In the genomic region with DNA sequence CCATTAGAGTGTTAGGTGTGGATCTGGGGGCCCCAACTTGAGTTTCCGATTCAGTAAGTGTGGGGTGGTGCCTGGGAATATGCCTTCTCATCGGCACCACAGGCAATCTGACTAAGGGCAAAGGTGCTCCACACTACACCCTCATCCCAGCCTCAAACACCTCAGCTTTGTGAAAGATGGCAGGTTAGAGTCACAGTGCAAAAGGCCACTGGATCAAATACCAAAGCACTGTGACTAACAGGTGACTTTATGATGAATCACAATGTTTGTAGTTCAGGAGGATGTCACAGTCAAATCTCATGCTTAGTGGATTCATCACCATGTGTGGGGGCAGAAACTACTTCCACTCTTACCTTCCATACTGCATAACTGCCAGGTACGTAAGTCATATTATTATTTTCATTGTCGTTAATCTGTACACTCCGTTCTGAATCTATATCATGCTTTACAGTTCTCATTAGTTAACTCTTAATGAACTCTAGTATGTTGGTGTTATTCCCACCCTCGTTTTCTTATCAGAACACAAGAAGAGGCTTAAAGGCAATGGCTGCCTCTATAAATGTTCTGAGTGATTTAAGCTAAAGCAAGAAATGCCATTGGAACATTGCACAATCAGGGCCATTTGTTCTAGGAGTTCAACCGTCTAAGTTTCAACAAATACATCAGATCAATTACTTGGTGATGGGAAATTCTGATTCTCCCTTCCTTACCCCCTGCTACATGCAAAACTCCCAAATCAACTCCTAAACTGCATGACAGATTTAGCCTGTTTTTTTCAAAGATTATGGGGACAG, we compare ENCODE assay signal across 13 cellular contexts. TPM values are rescaled to one million over a fixed set of nuclear protein-coding genes. Genes with fewer than 3 reads are reported as not detected.
A peak's percentile ranks its signal among the peaks of the same experiment; 100 is the strongest.
DNase-seq lines count a peak whose midpoint lies in the region; ATAC-seq, FAIRE-seq and TF ChIP-seq lines count a peak whose summit lies in the region.
"Had no signal": no experiment of that assay in that cellular context is flagged by ENCODE, and none has a peak within 500 bp of the region (broad histone marks: within the 10 kb centered on the region; RNA-seq: fewer than 3 reads in every experiment).

No MANE protein-coding gene starts in this region.

- no peak overlapping the region for H3K14ac ChIP-seq in trophoblast cell (ENCODE audit: low read length)

- H3K4me2 ChIP-seq in trophoblast cell (ENCODE audit: low read length) = no peak overlapping the region

- no peaks in the 10 kb centered on the region for H3K36me3 ChIP-seq in bronchial epithelial cell (ENCODE audit: control insufficient read depth, insufficient read depth, low read length)
- H3K36me3 ChIP-seq in trophoblast cell (ENCODE audit: control insufficient read depth in 1 of 2, insufficient read depth in 2 of 2, low read length in 2 of 2) = no peaks in the 10 kb centered on the region
- no peaks in the 10 kb centered on the region for H3K36me3 ChIP-seq in body of pancreas (replicated peaks in 1 of 2; ENCODE audit: insufficient read depth in 1 of 2, low read depth in 2 of 2)
- H3K36me3 ChIP-seq: tibial artery had no signal

- H3K4ac ChIP-seq in trophoblast cell (ENCODE audit: low read depth, low read length) = no peak overlapping the region

- H3K79me2 ChIP-seq in trophoblast cell (ENCODE audit: control insufficient read depth, insufficient read depth, low read length, poor library complexity) = no peaks in the 10 kb centered on the region

- H2AK5ac ChIP-seq in trophoblast cell (ENCODE audit: low read length) = no peak overlapping the region

- peak; percentile 15 for DNase-seq in activated CD4-positive, alpha-beta memory T cell treated with anti-CD3 and anti-CD28 coated beads for 36 hours
- no peak for DNase-seq in activated CD4-positive, alpha-beta memory T cell treated with anti-CD3 and anti-CD28 coated beads, Interleukin-2, amount 10 ng/mL, durations not matched to agents 7 days and 5 days
- DNase-seq in HT1080 (ENCODE audit: low read depth) = peak; percentile 89
- peak; percentile 100 for DNase-seq in bronchial epithelial cell (ENCODE audit: low read depth)
- peak; percentile 35 to 63 for DNase-seq in trophoblast cell
- DNase-seq in type B pancreatic cell (ENCODE audit: extremely low spot score, unreplicated experiment) = no peak
- DNase-seq in body of pancreas = no peak
- no peak for DNase-seq in T-helper 17 cell
- DNase-seq: AML-193, NCI-H2081, tibial artery had no signal

- no peak overlapping the region for H3K18ac ChIP-seq in trophoblast cell (ENCODE audit: low read length)

- H2BK12ac ChIP-seq in trophoblast cell (ENCODE audit: low read length) = no peak overlapping the region

- no peak for TF ChIP-seq CTCF in bronchial epithelial cell (IDR thresholded peaks at IDR 0.05; ENCODE audit: insufficient read depth, low read length, severe bottlenecking)
- TF ChIP-seq CTCF in type B pancreatic cell (conservative IDR thresholded peaks at IDR 0.05) = no peak
- no peak for TF ChIP-seq CTCF in body of pancreas (IDR thresholded peaks at IDR 0.05)

- H3K4me1 Mint-ChIP-seq in activated CD4-positive, alpha-beta memory T cell treated with anti-CD3 and anti-CD28 coated beads for 36 hours (ENCODE audit: low read depth) = peaks cover 4% of the 10 kb centered on the region
- H3K4me1 Mint-ChIP-seq in activated CD4-positive, alpha-beta memory T cell treated with anti-CD3 and anti-CD28 coated beads, Interleukin-2, amount 10 ng/mL, durations not matched to agents 7 days and 5 days = no peaks in the 10 kb centered on the region
- peaks cover 20% of the 10 kb centered on the region for H3K4me1 Mint-ChIP-seq in type B pancreatic cell (ENCODE audit: unreplicated experiment)
- no peaks in the 10 kb centered on the region for H3K4me1 Mint-ChIP-seq in T-helper 17 cell

- no peaks in the 10 kb centered on the region for H3K4me1 ChIP-seq in trophoblast cell (ENCODE audit: control insufficient read depth in 1 of 2, insufficient read depth in 2 of 2, low read length in 2 of 2)
- H3K4me1 ChIP-seq in body of pancreas = no peaks in the 10 kb centered on the region
- H3K4me1 ChIP-seq: tibial artery had no signal

- FAIRE-seq in bronchial epithelial cell (lab: Jason Lieb, UNC) = peak; percentile 91
- FAIRE-seq: endothelial cell of umbilical vein had no signal

- no peak overlapping the region for H4K91ac ChIP-seq in trophoblast cell (ENCODE audit: low read depth, low read length)

- H3K27me3 ChIP-seq in bronchial epithelial cell (ENCODE audit: control insufficient read depth, insufficient read depth, low read length) (no peaks in the 10 kb centered on the region), trophoblast cell (ENCODE audit: insufficient read depth, low read length) (no peaks in the 10 kb centered on the region), body of pancreas (no peaks in the 10 kb centered on the region)
- H3K27me3 ChIP-seq: tibial artery had no signal

- no peak for TF ChIP-seq POLR2A in body of pancreas (IDR thresholded peaks at IDR 0.05)

- H3K79me1 ChIP-seq in trophoblast cell (ENCODE audit: low read length) = no peaks in the 10 kb centered on the region

- POLR2A ChIA-PET in activated CD4-positive, alpha-beta memory T cell treated with anti-CD3 and anti-CD28 coated beads for 36 hours (lab: Charles Lee) = no interaction called here
- POLR2A ChIA-PET in activated CD4-positive, alpha-beta memory T cell treated with anti-CD3 and anti-CD28 coated beads, Interleukin-2, amount 10 ng/mL, durations not matched to agents 7 days and 5 days (lab: Charles Lee) = no interaction called here

- H2AFZ ChIP-seq in trophoblast cell (ENCODE audit: insufficient read depth, low read length, poor library complexity) = no peak overlapping the region

- no peaks in the 10 kb centered on the region for H3K9me3 Mint-ChIP-seq in activated CD4-positive, alpha-beta memory T cell treated with anti-CD3 and anti-CD28 coated beads for 36 hours
- H3K9me3 Mint-ChIP-seq in activated CD4-positive, alpha-beta memory T cell treated with anti-CD3 and anti-CD28 coated beads, Interleukin-2, amount 10 ng/mL, durations not matched to agents 7 days and 5 days = no peaks in the 10 kb centered on the region
- no peaks in the 10 kb centered on the region for H3K9me3 Mint-ChIP-seq in type B pancreatic cell

- intact Hi-C loops in activated CD4-positive, alpha-beta memory T cell treated with anti-CD3 and anti-CD28 coated beads for 36 hours (cut with micrococcal nuclease) = no loop called here
- intact Hi-C loops in body of pancreas (cut with DNase I) = no loop called here

- H3K9me3 ChIP-seq in trophoblast cell (ENCODE audit: insufficient read depth, low read depth, low read length) (no peaks in the 10 kb centered on the region), body of pancreas (no peaks in the 10 kb centered on the region), T-helper 17 cell (ENCODE audit: control insufficient read depth, low read length, poor library complexity, severe bottlenecking) (no peaks in the 10 kb centered on the region)
- H3K9me3 ChIP-seq: tibial artery had no signal

- WGBS in trophoblast cell (ENCODE audit: extremely low coverage, insufficient coverage, insufficient read length) = no CpG with 5 or more reads among the region's 7 CpGs
- WGBS in body of pancreas, 2 donors = 48 to 55% methylated on average over 7 of the region's 7 CpGs

- H3K36me3 Mint-ChIP-seq in activated CD4-positive, alpha-beta memory T cell treated with anti-CD3 and anti-CD28 coated beads for 36 hours = no peaks in the 10 kb centered on the region
- H3K36me3 Mint-ChIP-seq in activated CD4-positive, alpha-beta memory T cell treated with anti-CD3 and anti-CD28 coated beads, Interleukin-2, amount 10 ng/mL, durations not matched to agents 7 days and 5 days (ENCODE audit: low read depth) = no peaks in the 10 kb centered on the region
- no peaks in the 10 kb centered on the region for H3K36me3 Mint-ChIP-seq in type B pancreatic cell
- no peaks in the 10 kb centered on the region for H3K36me3 Mint-ChIP-seq in T-helper 17 cell (ENCODE audit: low read depth)

- H3K27ac ChIP-seq in trophoblast cell (ENCODE audit: low read depth, low read length) (no peak overlapping the region), body of pancreas (no peak overlapping the region)
- H3K27ac ChIP-seq: tibial artery had no signal

- no peak overlapping the region for H3K4me3 ChIP-seq in bronchial epithelial cell (ENCODE audit: low read depth, low read length)
- no peak overlapping the region for H3K4me3 ChIP-seq in trophoblast cell (ENCODE audit: low read depth, low read length)
- no peak overlapping the region for H3K4me3 ChIP-seq in body of pancreas
- H3K4me3 ChIP-seq: tibial artery had no signal

- CTCF ChIA-PET in activated CD4-positive, alpha-beta memory T cell treated with anti-CD3 and anti-CD28 coated beads for 36 hours (lab: Charles Lee) = no interaction called here
- CTCF ChIA-PET in activated CD4-positive, alpha-beta memory T cell treated with anti-CD3 and anti-CD28 coated beads, Interleukin-2, amount 10 ng/mL, durations not matched to agents 7 days and 5 days (lab: Charles Lee) = no interaction called here

- H3K23ac ChIP-seq in trophoblast cell (ENCODE audit: low read length) = no peak overlapping the region

- peaks cover 1% of the 10 kb centered on the region for H3K27me3 Mint-ChIP-seq in activated CD4-positive, alpha-beta memory T cell treated with anti-CD3 and anti-CD28 coated beads for 36 hours
- H3K27me3 Mint-ChIP-seq in activated CD4-positive, alpha-beta memory T cell treated with anti-CD3 and anti-CD28 coated beads, Interleukin-2, amount 10 ng/mL, durations not matched to agents 7 days and 5 days = peaks cover 2% of the 10 kb centered on the region
- H3K27me3 Mint-ChIP-seq in type B pancreatic cell (no peaks in the 10 kb centered on the region), T-helper 17 cell (peaks cover 9% of the 10 kb centered on the region)

- no peak overlapping the region for H4K12ac ChIP-seq in trophoblast cell (ENCODE audit: low read depth, low read length)

- H3K27ac Mint-ChIP-seq in activated CD4-positive, alpha-beta memory T cell treated with anti-CD3 and anti-CD28 coated beads for 36 hours = no peak overlapping the region
- no peak overlapping the region for H3K27ac Mint-ChIP-seq in activated CD4-positive, alpha-beta memory T cell treated with anti-CD3 and anti-CD28 coated beads, Interleukin-2, amount 10 ng/mL, durations not matched to agents 7 days and 5 days
- no peak overlapping the region for H3K27ac Mint-ChIP-seq in type B pancreatic cell
- no peak overlapping the region for H3K27ac Mint-ChIP-seq in T-helper 17 cell

- ATAC-seq in body of pancreas (no peak), T-helper 17 cell (no peak)
- ATAC-seq: Right ventricle myocardium inferior had no signal

- H3K9ac ChIP-seq in trophoblast cell (ENCODE audit: low read length) = peak overlapping the region; percentile 63

- no peak overlapping the region for H4K8ac ChIP-seq in trophoblast cell (ENCODE audit: low read depth, low read length)

- H2BK120ac ChIP-seq in trophoblast cell (ENCODE audit: insufficient read depth, low read length, poor library complexity) = no peak overlapping the region

- H2BK5ac ChIP-seq in trophoblast cell (ENCODE audit: low read depth, low read length, poor library complexity) = no peak overlapping the region

- H3K4me3 Mint-ChIP-seq in activated CD4-positive, alpha-beta memory T cell treated with anti-CD3 and anti-CD28 coated beads for 36 hours = no peak overlapping the region
- H3K4me3 Mint-ChIP-seq in activated CD4-positive, alpha-beta memory T cell treated with anti-CD3 and anti-CD28 coated beads, Interleukin-2, amount 10 ng/mL, durations not matched to agents 7 days and 5 days = no peak overlapping the region
- H3K4me3 Mint-ChIP-seq in type B pancreatic cell = no peak overlapping the region
- H3K4me3 Mint-ChIP-seq in T-helper 17 cell = no peak overlapping the region

RNA-seq across cellular contexts. Expression of gene PRKG2, which starts 50.2 kb away (rescaled TPM):
- total RNA-seq in activated CD4-positive, alpha-beta memory T cell treated with anti-CD3 and anti-CD28 coated beads for 36 hours = under 1 TPM; 0.10 to 0.24 TPM
- under 1 TPM; 0.60 to 0.63 TPM for total RNA-seq in activated CD4-positive, alpha-beta memory T cell treated with anti-CD3 and anti-CD28 coated beads, Interleukin-2, amount 10 ng/mL, durations not matched to agents 7 days and 5 days
- 0.05 TPM in 1 of 2 replicates, not detected in the other for total RNA-seq in HT1080 (2014; rRNA removed; shearing (Covaris generic))
- 0.12 and 0.44 TPM in 2 replicates for polyA plus RNA-seq in HT1080 (2015; cell fraction: cytosol; rRNA removed)
- polyA plus RNA-seq in HT1080 (2015; cell fraction: nucleus; rRNA removed) = 0.06 and 0.18 TPM in 2 replicates
- total RNA-seq in bronchial epithelial cell (5.3 and 7.0 TPM in 2 replicates), type B pancreatic cell (ENCODE audit: low replicate concordance) (4.2 and 11.9 TPM in 2 replicates), body of pancreas (1 to 10 TPM in 1 of 2 donors, under 1 TPM in 1; 0.99 to 2.9 TPM), T-helper 17 cell (under 1 TPM; 0.10 to 0.55 TPM)
- polyA plus RNA-seq in trophoblast cell (2013) = 0.37 and 0.41 TPM in 2 replicates
- total RNA-seq: endothelial cell of umbilical vein had no signal
- polyA plus RNA-seq: endothelial cell of umbilical vein had no signal

Comparison
In these comparisons a context has a peak if more than half of its experiments do, and no peak if none do; other contexts are left out.
1. DNase-seq: peak in activated CD4-positive, alpha-beta memory T cell treated with anti-CD3 and anti-CD28 coated beads for 36 hours (single experiment), HT1080 (single experiment), bronchial epithelial cell (single experiment) and trophoblast cell (2 of 2); none in activated CD4-positive, alpha-beta memory T cell treated with anti-CD3 and anti-CD28 coated beads, Interleukin-2, amount 10 ng/mL, durations not matched to agents 7 days and 5 days (single experiment), type B pancreatic cell (single experiment), body of pancreas (0 of 4) and T-helper 17 cell (0 of 3).